Comparison of ENCODE assay signal across 28 cellular contexts in genomic region chr10:118161434-118161833, GRCh38.
"Had no signal": no experiment of that assay in that cellular context is flagged by ENCODE, and none has a peak within 500 bp of the region (broad histone marks: within the 10 kb centered on the region; RNA-seq: fewer than 3 reads in every experiment).

No MANE protein-coding gene starts in this region.

- ATAC-seq: effector memory CD8-positive, alpha-beta T cell; esophagus mucosa; gastrocnemius medialis; heart right ventricle; left cardiac atrium; left lung; left ventricle myocardium superior; lower lobe of right lung; mucosa of descending colon had no signal

- H3K36me3 ChIP-seq: colonic mucosa, esophagus squamous epithelium, gastrocnemius medialis, heart right ventricle, left lung, lower lobe of right lung had no signal

- H3K4me3 ChIP-seq: colonic mucosa, esophagus squamous epithelium, gastrocnemius medialis, heart right ventricle, left lung, lower lobe of right lung, mucosa of descending colon had no signal

- H3K4me3 Mint-ChIP-seq: dendritic cell treated with granulocyte-macrophage colony-stimulating factor and Interleukin-4, amounts not matched to agents 40 ng/mL and 50 ng/mL, for 4 days; effector memory CD8-positive, alpha-beta T cell; endodermal cell; mesothelial cell of epicardium; naive B cell had no signal

- H3K27ac ChIP-seq: colonic mucosa, epithelial cell of prostate, esophagus squamous epithelium, gastrocnemius medialis, heart right ventricle, left lung, lower lobe of right lung had no signal

- H3K4me1 ChIP-seq: colonic mucosa, esophagus squamous epithelium, gastrocnemius medialis, heart right ventricle, left lung, lower lobe of right lung had no signal

- DNase-seq: colonic mucosa; cortex of kidney; effector CD8-positive, alpha-beta T cell; effector memory CD8-positive, alpha-beta T cell; endodermal cell; erythroblast; esophagus squamous epithelium; foreskin fibroblast; foreskin melanocyte; gastrocnemius medialis; glutamatergic neuron; head of caudate nucleus; heart right ventricle; hippocampal formation; left cardiac atrium; left lung; left ventricle myocardium superior; lower lobe of right lung; mesenchymal stem cell; mucosa of descending colon; naive B cell had no signal

- H3K9me3 ChIP-seq: colonic mucosa, esophagus squamous epithelium, gastrocnemius medialis, left lung, mucosa of descending colon had no signal

- H3K9me3 Mint-ChIP-seq: dendritic cell treated with granulocyte-macrophage colony-stimulating factor and Interleukin-4, amounts not matched to agents 40 ng/mL and 50 ng/mL, for 4 days; effector memory CD8-positive, alpha-beta T cell had no signal

- H3K36me3 Mint-ChIP-seq: mesothelial cell of epicardium, naive B cell had no signal

- H3K27me3 Mint-ChIP-seq: dendritic cell treated with granulocyte-macrophage colony-stimulating factor and Interleukin-4, amounts not matched to agents 40 ng/mL and 50 ng/mL, for 4 days had no signal

- H3K4me1 Mint-ChIP-seq: endodermal cell, mesothelial cell of epicardium, naive B cell had no signal

- H3K27me3 ChIP-seq: colonic mucosa, esophagus squamous epithelium, gastrocnemius medialis, heart right ventricle, left lung had no signal

- FAIRE-seq: endometrium, islet of Langerhans, keratinocyte had no signal

- H3K27ac Mint-ChIP-seq: dendritic cell treated with granulocyte-macrophage colony-stimulating factor and Interleukin-4, amounts not matched to agents 40 ng/mL and 50 ng/mL, for 4 days; effector memory CD8-positive, alpha-beta T cell; endodermal cell; mesothelial cell of epicardium; naive B cell had no signal
